ENCODE assay signal across 9 cellular contexts in genomic region chr2:143937563-143938346, GRCh38.
DNase-seq lines count a peak whose midpoint lies in the region; ATAC-seq, FAIRE-seq and TF ChIP-seq lines count a peak whose summit lies in the region.
"Had no signal": no experiment of that assay in that cellular context is flagged by ENCODE, and none has a peak within 500 bp of the region (broad histone marks: within the 10 kb centered on the region; RNA-seq: fewer than 3 reads in every experiment).

No MANE protein-coding gene starts in this region.

- no peak for TF ChIP-seq CTCF in endothelial cell of umbilical vein (IDR thresholded peaks at IDR 0.05; ENCODE audit: extremely low read depth in 1 of 2, insufficient read depth in 1 of 2, low read depth in 1 of 2, low read length in 2 of 2)
- TF ChIP-seq CTCF in nephron (IDR thresholded peaks at IDR 0.05; ENCODE audit: unreplicated experiment in 3 of 3) = no peak

- no peaks in the 10 kb centered on the region for H3K27me3 ChIP-seq in endothelial cell of umbilical vein (ENCODE audit: control insufficient read depth in 2 of 2, insufficient read depth in 2 of 2, low read length in 2 of 2)

- no peak for TF ChIP-seq POLR2A in endothelial cell of umbilical vein (IDR thresholded peaks at IDR 0.05; ENCODE audit: low read depth, low read length)

- H2AFZ ChIP-seq in endothelial cell of umbilical vein (ENCODE audit: low read depth, low read length) = peak overlapping the region; percentile 87

- peak overlapping the region; percentile 43 to 72 (median 57) for H3K4me3 Mint-ChIP-seq in nephron

- BruUV-seq in endothelial cell of umbilical vein (replicated peaks; lab: Mats Ljungman, UMichigan) = no TSS peak

- no peaks in the 10 kb centered on the region for H3K36me3 ChIP-seq in endothelial cell of umbilical vein (ENCODE audit: control insufficient read depth in 2 of 2, extremely low read depth in 1 of 2, insufficient read depth in 2 of 2, low read length in 2 of 2)

- no peak overlapping the region for H3K9ac ChIP-seq in endothelial cell of umbilical vein (replicated peaks; ENCODE audit: extremely low read depth, insufficient read depth, low read length)
- H3K9ac ChIP-seq: KMS-11 had no signal

- H3K9me3 ChIP-seq in endothelial cell of umbilical vein (replicated peaks; ENCODE audit: control insufficient read depth, insufficient read depth, low read length) = no peaks in the 10 kb centered on the region

- dilution Hi-C loops in endothelial cell of umbilical vein (cut with MboI; ENCODE audit: extremely low pct_ligation_motif_present, low sequenced_read_pairs) = no loop called here

- peak overlapping the region; percentile 6 to 63 (median 47) for H3K4me3 ChIP-seq in endothelial cell of umbilical vein (replicated peaks in 1 of 3; ENCODE audit: insufficient read depth in 1 of 3, low read depth in 1 of 3, low read length in 3 of 3)

- H4K20me1 ChIP-seq in endothelial cell of umbilical vein (replicated peaks; ENCODE audit: control insufficient read depth, extremely low read depth, insufficient read depth, low read length) = no peaks in the 10 kb centered on the region

- FAIRE-seq in endothelial cell of umbilical vein (lab: Jason Lieb, UNC) = peak; percentile 65

- POLR2A ChIA-PET in endothelial cell of umbilical vein (lab: Charles Lee) = no interaction called here

- H3K27ac ChIP-seq in endothelial cell of umbilical vein (ENCODE audit: insufficient read depth, low read depth, low read length) = no peak overlapping the region
- H3K27ac ChIP-seq: KMS-11 had no signal

- intact Hi-C loops in endothelial cell of umbilical vein (cut with micrococcal nuclease) = loop anchor here (10.0 kb wide), 1 partner anchor 577 kb away; no protein-coding TSS in a partner anchor

- no peaks in the 10 kb centered on the region for H3K36me3 Mint-ChIP-seq in nephron (ENCODE audit: low read depth)

- DNase-seq in COR-L47 (lab: John Stamatoyannopoulos, UW) (peak; percentile 40), NCI-H748 treated with DMSO at 0.1 percent for 48 hours (lab: John Stamatoyannopoulos, UW) (peak; percentile 18), endothelial cell of umbilical vein (ENCODE audit: low read depth, low spot score) (peak; percentile 4), NCI-H1105 (lab: John Stamatoyannopoulos, UW) (no peak), ureter (ENCODE audit: low spot score) (no peak)

- CTCF ChIA-PET in endothelial cell of umbilical vein (lab: Charles Lee) = interaction anchor here (1.8 kb wide), 1 partner anchor 13 kb away, joined by 7 read pairs; no protein-coding TSS in a partner anchor

- H3K4me2 ChIP-seq in endothelial cell of umbilical vein (ENCODE audit: insufficient read depth, low read length) = peak overlapping the region; percentile 81
- H3K4me2 ChIP-seq: KMS-11 had no signal

- H3K9me3 Mint-ChIP-seq in nephron = no peaks in the 10 kb centered on the region

- peak overlapping the region; percentile 74 to 90 (median 78) for H3K27ac Mint-ChIP-seq in nephron

- H3K4me1 ChIP-seq in endothelial cell of umbilical vein (ENCODE audit: control insufficient read depth, extremely low read depth, insufficient read depth, low read length) = peaks cover 10% of the 10 kb centered on the region

- no peaks in the 10 kb centered on the region for H3K27me3 Mint-ChIP-seq in nephron (ENCODE audit: low read depth)

- H3K79me2 ChIP-seq in endothelial cell of umbilical vein (ENCODE audit: control insufficient read depth, insufficient read depth, low read length) = no peaks in the 10 kb centered on the region

- H3K4me1 Mint-ChIP-seq in nephron = peaks cover 53% of the 10 kb centered on the region

- ATAC-seq in GM21529 (IDR thresholded peaks at IDR 0.05; ENCODE audit: unreplicated experiment) = peak; percentile 28
- ATAC-seq in GM18858 (IDR thresholded peaks at IDR 0.05; ENCODE audit: unreplicated experiment) = no peak

- H3K9me1 ChIP-seq in endothelial cell of umbilical vein (replicated peaks; ENCODE audit: control insufficient read depth, extremely low read depth, insufficient read depth, low read length) = no peaks in the 10 kb centered on the region

TF ChIP-seq in endothelial cell of umbilical vein, 7 proteins besides CTCF, POLR2A, EP300 and RAD21:
- TF ChIP-seq GATA2 (IDR thresholded peaks at IDR 0.05; ENCODE audit: insufficient read depth, insufficient read length, low read depth, low read length) (no peak), JUN (IDR thresholded peaks at IDR 0.05; ENCODE audit: borderline replicate concordance, insufficient read depth, insufficient read length, low read depth) (no peak), POLR2AphosphoS5 (IDR thresholded peaks at IDR 0.05; ENCODE audit: insufficient read depth, low read depth, low read length) (no peak), MYC (IDR thresholded peaks at IDR 0.05; ENCODE audit: low read depth, low read length) (no peak), EZH2 (IDR thresholded peaks at IDR 0.05; ENCODE audit: borderline replicate concordance, low read depth, low read length, severe bottlenecking) (no peak), FOS (IDR thresholded peaks at IDR 0.05; ENCODE audit: borderline replicate concordance, insufficient read depth, low read length) (no peak), MAX (IDR thresholded peaks at IDR 0.05; ENCODE audit: insufficient read depth, insufficient read length) (no peak)

Comparison
In these comparisons a context has a peak if more than half of its experiments do, and no peak if none do; other contexts are left out.
1. DNase-seq: peak in COR-L47 (single experiment), NCI-H748 treated with DMSO at 0.1 percent for 48 hours (single experiment) and endothelial cell of umbilical vein (single experiment); none in NCI-H1105 (single experiment) and ureter (single experiment).